ENCODE assay signal across 18 cellular contexts in the genomic region with DNA sequence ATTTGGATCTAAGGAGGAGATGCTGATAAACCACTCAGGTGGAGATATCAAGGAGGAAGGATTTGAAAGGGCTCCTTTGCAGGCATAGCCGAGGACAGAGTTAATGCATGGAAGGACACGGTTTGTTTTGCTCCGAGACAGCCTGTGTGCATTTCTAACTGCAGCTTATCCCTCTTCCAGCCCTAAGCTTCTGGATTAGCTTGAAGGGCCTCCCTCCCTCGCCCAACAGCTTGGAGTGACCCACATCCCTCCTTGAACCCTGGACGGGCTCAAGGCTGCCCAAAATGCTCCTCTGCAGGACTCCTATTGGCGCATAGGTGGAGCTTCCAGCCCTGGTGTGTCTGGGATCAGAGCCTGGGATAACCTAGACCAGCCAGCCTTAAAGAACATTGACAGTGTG.
"Had no signal": no experiment of that assay in that cellular context is flagged by ENCODE, and none has a peak within 500 bp of the region (broad histone marks: within the 10 kb centered on the region; RNA-seq: fewer than 3 reads in every experiment).

No MANE protein-coding gene starts in this region.

- H3K9ac ChIP-seq: SK-N-SH had no signal

- DNase-seq: activated CD4-positive, alpha-beta T cell treated with anti-CD3 and anti-CD28 coated beads for 36 hours; activated CD8-positive, alpha-beta memory T cell treated with anti-CD3 and anti-CD28 coated beads for 24 hours; activated naive CD4-positive, alpha-beta T cell treated with anti-CD3 and anti-CD28 coated beads for 36 hours; activated T-cell treated with anti-CD3 and anti-CD28 coated beads for 4 hours; caudate nucleus; cortex of kidney; effector memory CD4-positive, alpha-beta T cell; left colon; mammary epithelial cell; natural killer cell; occipital lobe; SK-N-SH; stimulated activated CD4-positive, alpha-beta T cell treated with anti-CD3 and anti-CD28 coated beads, Interleukin-4, amount 100 ng/mL, for 4 hours; T-helper 1 cell; tibial artery had no signal

- FAIRE-seq: astrocyte had no signal

- H3K4me1 Mint-ChIP-seq: activated CD4-positive, alpha-beta T cell treated with anti-CD3 and anti-CD28 coated beads for 36 hours had no signal

- H3K9me3 ChIP-seq: SK-N-SH, tibial artery had no signal

- H3K4me3 Mint-ChIP-seq: activated CD4-positive, alpha-beta T cell treated with anti-CD3 and anti-CD28 coated beads for 36 hours; activated naive CD4-positive, alpha-beta T cell treated with anti-CD3 and anti-CD28 coated beads for 36 hours; activated T-helper 17 cell treated with anti-CD3 and anti-CD28 coated beads, Interleukin-2, amount 50 U/mL, for 72 hours; natural killer cell had no signal

- H3K36me3 ChIP-seq: tibial artery had no signal

- H3K27me3 Mint-ChIP-seq: activated CD4-positive, alpha-beta T cell treated with anti-CD3 and anti-CD28 coated beads for 36 hours; activated T-helper 17 cell treated with anti-CD3 and anti-CD28 coated beads, Interleukin-2, amount 50 U/mL, for 72 hours had no signal

- H3K4me3 ChIP-seq: tibial artery had no signal

- H3K27me3 ChIP-seq: tibial artery had no signal

- ATAC-seq: activated CD4-positive, alpha-beta T cell treated with anti-CD3 and anti-CD28 coated beads for 36 hours; activated T-helper 17 cell treated with anti-CD3 and anti-CD28 coated beads, Interleukin-2, amount 50 U/mL, for 72 hours; left colon; natural killer cell had no signal

- H3K36me3 Mint-ChIP-seq: natural killer cell had no signal

- H3K9me3 Mint-ChIP-seq: activated naive CD4-positive, alpha-beta T cell treated with anti-CD3 and anti-CD28 coated beads for 36 hours; activated T-helper 17 cell treated with anti-CD3 and anti-CD28 coated beads, Interleukin-2, amount 50 U/mL, for 72 hours; natural killer cell had no signal

- H3K27ac Mint-ChIP-seq: activated CD4-positive, alpha-beta T cell treated with anti-CD3 and anti-CD28 coated beads for 36 hours; activated naive CD4-positive, alpha-beta T cell treated with anti-CD3 and anti-CD28 coated beads for 36 hours; activated T-helper 17 cell treated with anti-CD3 and anti-CD28 coated beads, Interleukin-2, amount 50 U/mL, for 72 hours; natural killer cell had no signal

- H3K27ac ChIP-seq: tibial artery, VCaP had no signal
